1 cellular context compared by ENCODE assay signal in the genomic region with DNA sequence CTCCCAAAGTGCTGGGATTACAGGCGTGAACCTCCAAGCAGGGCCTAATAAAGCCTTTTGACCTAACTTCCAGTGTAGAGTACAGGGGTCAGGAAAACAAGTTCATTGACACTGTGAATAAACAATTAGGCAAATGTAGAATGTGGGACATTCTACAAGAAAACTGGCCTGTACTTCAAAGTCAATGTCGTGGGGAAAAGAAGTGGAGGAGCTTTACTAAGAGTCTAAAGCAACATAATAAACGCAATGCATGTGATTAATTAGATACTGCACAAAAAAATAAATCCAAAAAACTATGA.
TF ChIP-seq lines count a peak whose summit lies in the region.

No MANE protein-coding gene starts in this region.

TF ChIP-seq in K562, 482 proteins besides CTCF, POLR2A, EP300 and RAD21:
- TF ChIP-seq, protein P1, sequence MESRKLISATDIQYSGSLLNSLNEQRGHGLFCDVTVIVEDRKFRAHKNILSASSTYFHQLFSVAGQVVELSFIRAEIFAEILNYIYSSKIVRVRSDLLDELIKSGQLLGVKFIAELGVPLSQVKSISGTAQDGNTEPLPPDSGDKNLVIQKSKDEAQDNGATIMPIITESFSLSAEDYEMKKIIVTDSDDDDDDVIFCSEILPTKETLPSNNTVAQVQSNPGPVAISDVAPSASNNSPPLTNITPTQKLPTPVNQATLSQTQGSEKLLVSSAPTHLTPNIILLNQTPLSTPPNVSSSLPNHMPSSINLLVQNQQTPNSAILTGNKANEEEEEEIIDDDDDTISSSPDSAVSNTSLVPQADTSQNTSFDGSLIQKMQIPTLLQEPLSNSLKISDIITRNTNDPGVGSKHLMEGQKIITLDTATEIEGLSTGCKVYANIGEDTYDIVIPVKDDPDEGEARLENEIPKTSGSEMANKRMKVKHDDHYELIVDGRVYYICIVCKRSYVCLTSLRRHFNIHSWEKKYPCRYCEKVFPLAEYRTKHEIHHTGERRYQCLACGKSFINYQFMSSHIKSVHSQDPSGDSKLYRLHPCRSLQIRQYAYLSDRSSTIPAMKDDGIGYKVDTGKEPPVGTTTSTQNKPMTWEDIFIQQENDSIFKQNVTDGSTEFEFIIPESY (CRISPR knock-in tag; IDR thresholded peaks at IDR 0.05): 0 out of 2 replicates have a peak, but pooled peaks have one; percentile 4
- no peak for TF ChIP-seq ESRRB (CRISPR knock-in tag; IDR thresholded peaks at IDR 0.05; ENCODE audit: borderline replicate concordance)
